ENCODE assay signal across 1 cellular context in genomic region chr3:176590722-176591121, GRCh38.
TF ChIP-seq lines count a peak whose summit lies in the region.

No MANE protein-coding gene starts in this region.

TF ChIP-seq in K562, 482 proteins besides CTCF, POLR2A, EP300 and RAD21 (continued from another document):
- no peak for TF ChIP-seq SFPQ (IDR thresholded peaks at IDR 0.05; ENCODE audit: low read depth, low read length)
- no peak for TF ChIP-seq NKRF (IDR thresholded peaks at IDR 0.05; ENCODE audit: borderline replicate concordance)
